Comparison of ENCODE assay signal across 17 cellular contexts in genomic region chr22:39988386-39989114, GRCh38. TPM values are rescaled to one million over a fixed set of nuclear protein-coding genes. Genes with fewer than 3 reads are reported as not detected.
"Had no signal": no experiment of that assay in that cellular context is flagged by ENCODE, and none has a peak within 500 bp of the region (broad histone marks: within the 10 kb centered on the region; RNA-seq: fewer than 3 reads in every experiment).

No MANE protein-coding gene starts in this region.

- H3K27ac Mint-ChIP-seq: activated CD8-positive, alpha-beta T cell treated with anti-CD3 and anti-CD28 coated beads, Interleukin-2, amount 10 ng/mL, durations not matched to agents 7 days and 5 days; WTC11 had no signal

- H3K4me3 Mint-ChIP-seq: activated CD8-positive, alpha-beta T cell treated with anti-CD3 and anti-CD28 coated beads, Interleukin-2, amount 10 ng/mL, durations not matched to agents 7 days and 5 days; WTC11 had no signal

- DNase-seq: activated CD4-positive, alpha-beta T cell treated with anti-CD3 and anti-CD28 coated beads for 48 hours; activated CD8-positive, alpha-beta memory T cell treated with anti-CD3 and anti-CD28 coated beads, Interleukin-2, amount 50 U/mL, for 48 hours; activated CD8-positive, alpha-beta T cell treated with anti-CD3 and anti-CD28 coated beads, Interleukin-2, amount 10 ng/mL, durations not matched to agents 7 days and 5 days; central memory CD4-positive, alpha-beta T cell; esophagus squamous epithelium; foreskin fibroblast; glutamatergic neuron; left colon; substantia nigra; transverse colon had no signal

- H3K36me3 ChIP-seq: esophagus squamous epithelium, transverse colon had no signal

- ATAC-seq: activated CD8-positive, alpha-beta T cell treated with anti-CD3 and anti-CD28 coated beads, Interleukin-2, amount 10 ng/mL, durations not matched to agents 7 days and 5 days; left colon; WTC11 had no signal

- H3K27ac ChIP-seq: esophagus squamous epithelium, parathyroid adenoma, SK-N-MC, skin epidermis, transverse colon had no signal

- H3K9me3 ChIP-seq: esophagus squamous epithelium, transverse colon had no signal

- H3K9me3 Mint-ChIP-seq: WTC11 had no signal

- H3K36me3 Mint-ChIP-seq: WTC11 had no signal

- H3K4me3 ChIP-seq: esophagus squamous epithelium, SK-N-MC, skin epidermis, transverse colon had no signal

RNA-seq across cellular contexts. Expression of gene FAM83F, which starts 6.2 kb away (rescaled TPM):
- total RNA-seq: lung microvascular endothelial cell had no signal

RNA-seq across cellular contexts. Expression of gene TMA7B, which starts 28.4 kb away (rescaled TPM):
- total RNA-seq: esophagus squamous epithelium, left colon, lung microvascular endothelial cell, renal cortical epithelial cell, WTC11 had no signal
- polyA plus RNA-seq: neural cell had no signal
